Comparison of ENCODE assay signal across 8 cellular contexts in genomic region chr3:13091898-13092620, GRCh38. TPM values are rescaled to one million over a fixed set of nuclear protein-coding genes. Genes with fewer than 3 reads are reported as not detected.
DNase-seq lines count a peak whose midpoint lies in the region; ATAC-seq and TF ChIP-seq lines count a peak whose summit lies in the region.

No MANE protein-coding gene starts in this region.

- no peak for TF ChIP-seq POLR2A in testis (IDR thresholded peaks at IDR 0.05)

- H2AFZ ChIP-seq in ACC112 (ENCODE audit: low read length, unreplicated experiment) = no peak overlapping the region

- intact Hi-C loops in testis (cut with DNase I; ENCODE audit: low total_unique reads) = loop anchor here (5.0 kb wide), 1 partner anchor 555 kb away; no protein-coding TSS in a partner anchor

- H3K4me1 ChIP-seq in ACC112 (ENCODE audit: control insufficient read depth, insufficient read depth, low read length, unreplicated experiment) (no peaks in the 10 kb centered on the region), testis (peaks cover 38% of the 10 kb centered on the region)

- H3K36me3 ChIP-seq in ACC112 (ENCODE audit: insufficient read depth, low read length) (no peaks in the 10 kb centered on the region), testis (ENCODE audit: low read depth, missing control alignments) (no peaks in the 10 kb centered on the region)

- TF ChIP-seq CTCF in omental fat pad (IDR thresholded peaks at IDR 0.05) (peak in 2 of 3 donors; percentile 78 to 88), testis (IDR thresholded peaks at IDR 0.05) (peak; percentile 97 to 98 (median 98))

- no peak overlapping the region for H3K27ac ChIP-seq in ACC112 (ENCODE audit: low read depth, low read length)
- H3K27ac ChIP-seq in testis = peak overlapping the region; percentile 32 to 68

- no peaks in the 10 kb centered on the region for H3K79me2 ChIP-seq in ACC112 (ENCODE audit: control insufficient read depth, insufficient read depth, low read length, unreplicated experiment)

- H3K27me3 ChIP-seq in ACC112 (ENCODE audit: insufficient read depth, low read length) (peaks cover 14% of the 10 kb centered on the region; the same call in 1 of the 2 replicates), testis (no peaks in the 10 kb centered on the region)

- ATAC-seq in GM18502 (IDR thresholded peaks at IDR 0.05; ENCODE audit: poor library complexity, unreplicated experiment) (peak; percentile 86), omental fat pad (ENCODE audit: low FRiP score) (peak; percentile 82)

- WGBS in testis, 2 donors = 10 to 25% methylated on average over 6 to 20 of the region's 20 CpGs

- DNase-seq in HPDE6-E6E7 (ENCODE audit: extremely low spot score) (peak; percentile 33), SHP77 treated with DMSO at 0.1 percent for 48 hours (lab: John Stamatoyannopoulos, UW) (peak; percentile 23), foreskin melanocyte (peak; percentile 35), omental fat pad (ENCODE audit: low spot score) (peak; percentile 78), testis (peak; percentile 97)
- peak; percentile 68 for DNase-seq in activated effector memory CD4-positive, alpha-beta T cell treated with Interleukin-2 at 50 U/mL for 16 hours

- no peaks in the 10 kb centered on the region for H3K9me3 ChIP-seq in testis

- H3K4me3 ChIP-seq in ACC112 (ENCODE audit: low read depth, low read length) = peak overlapping the region; percentile 49; the same call in 1 of the 2 replicates
- no peak overlapping the region for H3K4me3 ChIP-seq in testis

RNA-seq across cellular contexts. Expression of gene IQSEC1, which starts 18.8 kb away (rescaled TPM):
- total RNA-seq in omental fat pad = 10 to 100 TPM; 33.6 to 72.0 (median 55.9) TPM
- 10 to 100 TPM; 74.3 to 89.4 TPM for total RNA-seq in testis
- 32.9 TPM for polyA plus RNA-seq in testis (ENCODE audit: insufficient read depth, low read depth, low replicate concordance)

Comparison
In these comparisons a context has a peak if more than half of its experiments do, and no peak if none do; other contexts are left out.
1. DNase-seq: peak in every context shown above with its lines; median percentile 97 in testis; 78 in omental fat pad; 68 in activated effector memory CD4-positive, alpha-beta T cell treated with Interleukin-2 at 50 U/mL for 16 hours; 35 in foreskin melanocyte; 33 in HPDE6-E6E7; 23 in SHP77 treated with DMSO at 0.1 percent for 48 hours.